ENCODE assay signal across 16 cellular contexts in genomic region chr3:143155756-143156155, GRCh38. TPM values are rescaled to one million over a fixed set of nuclear protein-coding genes. Genes with fewer than 3 reads are reported as not detected.
A peak's percentile ranks its signal among the peaks of the same experiment; 100 is the strongest.
DNase-seq lines count a peak whose midpoint lies in the region; ATAC-seq, FAIRE-seq and TF ChIP-seq lines count a peak whose summit lies in the region.
"Had no signal": no experiment of that assay in that cellular context is flagged by ENCODE, and none has a peak within 500 bp of the region (broad histone marks: within the 10 kb centered on the region; RNA-seq: fewer than 3 reads in every experiment).

No MANE protein-coding gene starts in this region.

- H3K36me3 ChIP-seq in breast epithelium = no peaks in the 10 kb centered on the region
- no peaks in the 10 kb centered on the region for H3K36me3 ChIP-seq in bronchial epithelial cell (ENCODE audit: control insufficient read depth, insufficient read depth, low read length)

- H3K27me3 Mint-ChIP-seq in MCF 10A (ENCODE audit: insufficient read depth, unreplicated experiment) = no peaks in the 10 kb centered on the region
- H3K27me3 Mint-ChIP-seq: CD4-positive, alpha-beta memory T cell had no signal

- POLR2A ChIA-PET in MCF 10A (lab: Yijun Ruan, JAX) = interaction anchor here (0.6 to 2.0 kb wide), 8 partner anchors 11 to 499 kb away, joined by 3 to 7 read pairs (median 3); no protein-coding TSS in a partner anchor

- H3K27me3 ChIP-seq in breast epithelium = no peaks in the 10 kb centered on the region
- H3K27me3 ChIP-seq in bronchial epithelial cell (ENCODE audit: control insufficient read depth, insufficient read depth, low read length) = no peaks in the 10 kb centered on the region

- no peak overlapping the region for H3K27ac ChIP-seq in breast epithelium

- H3K4me3 ChIP-seq in breast epithelium (no peak overlapping the region), bronchial epithelial cell (ENCODE audit: low read depth, low read length) (no peak overlapping the region)
- H3K4me3 ChIP-seq: GM23338 had no signal

- H3K4me1 ChIP-seq in breast epithelium = no peaks in the 10 kb centered on the region

- no peak for TF ChIP-seq POLR2A in breast epithelium (IDR thresholded peaks at IDR 0.05)

- intact Hi-C loops in MCF 10A (cut with micrococcal nuclease) = no loop called here
- intact Hi-C loops in breast epithelium (cut with DNase I; ENCODE audit: low total_unique reads) = no loop called here

- H3K27ac Mint-ChIP-seq in MCF 10A (ENCODE audit: low read depth, unreplicated experiment) = no peak overlapping the region
- H3K27ac Mint-ChIP-seq: CD4-positive, alpha-beta memory T cell; GM23338; H9 had no signal

- no peak for TF ChIP-seq CTCF in MCF 10A (IDR thresholded peaks at IDR 0.05; ENCODE audit: unreplicated experiment)
- TF ChIP-seq CTCF in breast epithelium (IDR thresholded peaks at IDR 0.05) = no peak
- TF ChIP-seq CTCF in bronchial epithelial cell (IDR thresholded peaks at IDR 0.05; ENCODE audit: insufficient read depth, low read length, severe bottlenecking) = no peak

- FAIRE-seq in bronchial epithelial cell (lab: Jason Lieb, UNC) = no peak
- FAIRE-seq: G401.6 had no signal

- H3K4me3 Mint-ChIP-seq in MCF 10A (ENCODE audit: unreplicated experiment) = no peak overlapping the region
- H3K4me3 Mint-ChIP-seq: CD4-positive, alpha-beta memory T cell; GM23338; H9 had no signal

- CTCF ChIA-PET in MCF 10A (lab: Yijun Ruan, JAX) = interaction anchor here (0.6 to 1.8 kb wide), 2 partner anchors 11 to 260 kb away, joined by 3 to 4 read pairs; no protein-coding TSS in a partner anchor

- no TSS peak for BruUV-seq in MCF 10A (replicated peaks; lab: Mats Ljungman, UMichigan)

- no peaks in the 10 kb centered on the region for H3K9me3 ChIP-seq in breast epithelium

- H3K9me3 Mint-ChIP-seq in MCF 10A (ENCODE audit: unreplicated experiment) = no peaks in the 10 kb centered on the region
- H3K9me3 Mint-ChIP-seq: CD4-positive, alpha-beta memory T cell; GM23338; H9 had no signal

- no peaks in the 10 kb centered on the region for H3K36me3 Mint-ChIP-seq in MCF 10A (ENCODE audit: insufficient read depth, unreplicated experiment)
- H3K36me3 Mint-ChIP-seq: CD4-positive, alpha-beta memory T cell had no signal

- ATAC-seq in HG02623 (IDR thresholded peaks at IDR 0.05; ENCODE audit: unreplicated experiment) = no peak
- ATAC-seq: GM23338, HCT116 had no signal

- peaks cover 25% of the 10 kb centered on the region for H3K4me1 Mint-ChIP-seq in MCF 10A (ENCODE audit: insufficient read depth, unreplicated experiment)
- H3K4me1 Mint-ChIP-seq: CD4-positive, alpha-beta memory T cell had no signal

- DNase-seq in MCF 10A (ENCODE audit: unreplicated experiment) (peak; percentile 47), breast epithelium (ENCODE audit: low spot score in 2 of 2) (no peak), NOMO-1 treated with DMSO at 0.1 percent for 48 hours (lab: John Stamatoyannopoulos, UW; ENCODE audit: unreplicated experiment) (peak; percentile 32), bronchial epithelial cell (ENCODE audit: low read depth) (peak; percentile 61), DMS153 treated with DMSO at 0.1 percent for 48 hours (lab: John Stamatoyannopoulos, UW; ENCODE audit: unreplicated experiment) (no peak), OCI-M2 (lab: John Stamatoyannopoulos, UW; ENCODE audit: unreplicated experiment) (no peak)
- DNase-seq: C1 segment of cervical spinal cord; Calu3; CD4-positive, alpha-beta memory T cell; COR-L47; DND-41; H9 had no signal

RNA-seq across cellular contexts. Expression of gene CHST2, which starts 36.2 kb away (rescaled TPM):
- total RNA-seq in MCF 10A (2022) (2.3 and 2.6 TPM in 2 replicates), breast epithelium (1 to 10 TPM; 3.0 to 6.9 (median 4.5) TPM), bronchial epithelial cell (2.1 and 2.9 TPM in 2 replicates)

Comparison
In these comparisons a context has a peak if more than half of its experiments do, and no peak if none do; other contexts are left out.
1. DNase-seq: peak in MCF 10A (single experiment), NOMO-1 treated with DMSO at 0.1 percent for 48 hours (single experiment) and bronchial epithelial cell (single experiment); none in breast epithelium (0 of 2), DMS153 treated with DMSO at 0.1 percent for 48 hours (single experiment) and OCI-M2 (single experiment).